Comparison of ENCODE assay signal across 8 cellular contexts in genomic region chr18:62714671-62715438, GRCh38. TPM values are rescaled to one million over a fixed set of nuclear protein-coding genes. Genes with fewer than 3 reads are reported as not detected.
DNase-seq lines count a peak whose midpoint lies in the region; ATAC-seq and TF ChIP-seq lines count a peak whose summit lies in the region.

No MANE protein-coding gene starts in this region.

- H3F3A ChIP-seq in SU-DHL-6 (ENCODE audit: insufficient read depth): peaks cover 19% of the 10 kb centered on the region; the same call in 1 of the 2 replicates

- no peaks in the 10 kb centered on the region for H3K9me3 Mint-ChIP-seq in activated naive CD8-positive, alpha-beta T cell treated with anti-CD3 and anti-CD28 coated beads, Interleukin-2, amount 50 U/mL, for 24 hours
- H3K9me3 Mint-ChIP-seq in osteocyte (ENCODE audit: unreplicated experiment): no peaks in the 10 kb centered on the region

- DNase-seq in NCI-H128 (lab: John Stamatoyannopoulos, UW; ENCODE audit: unreplicated experiment) (peak; percentile 100), Right ventricle myocardium inferior (ENCODE audit: missing footprints) (peak; percentile 100), osteocyte (ENCODE audit: extremely low spot score, unreplicated experiment) (peak; percentile 100)
- DNase-seq in activated naive CD8-positive, alpha-beta T cell treated with anti-CD3 and anti-CD28 coated beads, Interleukin-2, amount 50 U/mL, for 24 hours: peak; percentile 93

- H2AFZ ChIP-seq in SU-DHL-6 (ENCODE audit: low read depth, low read length, severe bottlenecking): peak overlapping the region; percentile 96

- peaks cover 19% of the 10 kb centered on the region; the same call in 1 of the 2 replicates for H4K20me1 ChIP-seq in SU-DHL-6 (ENCODE audit: low read depth, low read length)

- peaks cover 2% of the 10 kb centered on the region for H3K27me3 Mint-ChIP-seq in activated naive CD8-positive, alpha-beta T cell treated with anti-CD3 and anti-CD28 coated beads, Interleukin-2, amount 50 U/mL, for 24 hours
- H3K27me3 Mint-ChIP-seq in osteocyte (ENCODE audit: unreplicated experiment): no peaks in the 10 kb centered on the region

- peaks cover 35% of the 10 kb centered on the region for H3K4me1 Mint-ChIP-seq in activated naive CD8-positive, alpha-beta T cell treated with anti-CD3 and anti-CD28 coated beads, Interleukin-2, amount 50 U/mL, for 24 hours
- H3K4me1 Mint-ChIP-seq in osteocyte (ENCODE audit: unreplicated experiment): peaks cover 23% of the 10 kb centered on the region

- H3K27ac ChIP-seq in SU-DHL-6 (ENCODE audit: low read depth, low read length): peak overlapping the region; percentile 50
- peak overlapping the region; percentile 89 for H3K27ac ChIP-seq in thymus (ENCODE audit: low read depth)

- peaks cover 2% of the 10 kb centered on the region for H3K36me3 Mint-ChIP-seq in activated naive CD8-positive, alpha-beta T cell treated with anti-CD3 and anti-CD28 coated beads, Interleukin-2, amount 50 U/mL, for 24 hours (ENCODE audit: low read depth)
- no peaks in the 10 kb centered on the region for H3K36me3 Mint-ChIP-seq in osteocyte (ENCODE audit: unreplicated experiment)

- peak overlapping the region; percentile 68 for H3K27ac Mint-ChIP-seq in activated naive CD8-positive, alpha-beta T cell treated with anti-CD3 and anti-CD28 coated beads, Interleukin-2, amount 50 U/mL, for 24 hours
- H3K27ac Mint-ChIP-seq in osteocyte (ENCODE audit: unreplicated experiment): peak overlapping the region; percentile 98

- H3K9ac ChIP-seq in SU-DHL-6 (ENCODE audit: low read length): peak overlapping the region; percentile 61

- H3K79me2 ChIP-seq in SU-DHL-6 (ENCODE audit: insufficient read depth, low read length): peaks cover 27% of the 10 kb centered on the region

- H3K4me1 ChIP-seq in thymus (ENCODE audit: control insufficient read depth, insufficient read depth, low read length): peaks cover 10% of the 10 kb centered on the region

- H3K4me2 ChIP-seq in SU-DHL-6 (ENCODE audit: low read depth, low read length, poor library complexity, severe bottlenecking): peak overlapping the region; percentile 53

- H3K9me2 ChIP-seq in SU-DHL-6 (replicated peaks; ENCODE audit: insufficient read depth, low read length): no peaks in the 10 kb centered on the region

- TF ChIP-seq CTCF in GM12873 (IDR thresholded peaks at IDR 0.05; ENCODE audit: insufficient read depth, low read depth, low read length, missing control alignments) (peak; percentile 74), SU-DHL-6 (IDR thresholded peaks at IDR 0.05; ENCODE audit: insufficient read depth, low read length, poor library complexity, severe bottlenecking) (peak; percentile 90), osteocyte (IDR thresholded peaks at IDR 0.05) (peak; percentile 90)

- peak; percentile 72 for ATAC-seq in HG02759 (IDR thresholded peaks at IDR 0.05; ENCODE audit: unreplicated experiment)
- peak; percentile 81 for ATAC-seq in activated naive CD8-positive, alpha-beta T cell treated with anti-CD3 and anti-CD28 coated beads, Interleukin-2, amount 50 U/mL, for 24 hours
- ATAC-seq in Right ventricle myocardium inferior: peak; percentile 99

- H3K27me3 ChIP-seq in SU-DHL-6 (ENCODE audit: low read length): no peaks in the 10 kb centered on the region
- H3K27me3 ChIP-seq in thymus (ENCODE audit: control insufficient read depth, insufficient read depth): no peaks in the 10 kb centered on the region

- 7% methylated on average over 50 of the region's 50 CpGs for WGBS in thymus

- H3K4me3 Mint-ChIP-seq in activated naive CD8-positive, alpha-beta T cell treated with anti-CD3 and anti-CD28 coated beads, Interleukin-2, amount 50 U/mL, for 24 hours: peak overlapping the region; percentile 77
- peak overlapping the region; percentile 78 for H3K4me3 Mint-ChIP-seq in osteocyte (ENCODE audit: unreplicated experiment)

- H3K36me3 ChIP-seq in SU-DHL-6 (ENCODE audit: low read length): no peaks in the 10 kb centered on the region
- no peaks in the 10 kb centered on the region for H3K36me3 ChIP-seq in thymus (ENCODE audit: control insufficient read depth, insufficient read depth)

- intact Hi-C loops in Right ventricle myocardium inferior (cut with DNase I): loop anchor here (1.0 to 10.0 kb wide), 7 partner anchors 67 to 710 kb away; partner anchors contain the start of gene VPS4B

- H3K9me3 ChIP-seq in SU-DHL-6 (ENCODE audit: insufficient read depth, low read length) (no peaks in the 10 kb centered on the region), thymus (ENCODE audit: control insufficient read depth) (no peaks in the 10 kb centered on the region)

- H3K4me3 ChIP-seq in SU-DHL-6 (ENCODE audit: insufficient read depth, low read length, poor library complexity, severe bottlenecking) (peak overlapping the region; percentile 67), thymus (ENCODE audit: low read length) (peak overlapping the region; percentile 96)

RNA-seq across cellular contexts. Expression of gene PHLPP1, which starts 0.5 kb away (rescaled TPM):
- total RNA-seq in Right ventricle myocardium inferior (5.1 TPM), osteocyte (19.6 and 22.7 TPM in 2 replicates)
- polyA plus RNA-seq in thymus: 3.2 TPM

Comparison
In these comparisons a context has a peak if more than half of its experiments do, and no peak if none do; other contexts are left out.
1. Peak in every context shown above with its lines: DNase-seq, ATAC-seq, H3K4me3 ChIP-seq and H3K27ac ChIP-seq.